Comparison of ENCODE assay signal across 21 cellular contexts in the genomic region with DNA sequence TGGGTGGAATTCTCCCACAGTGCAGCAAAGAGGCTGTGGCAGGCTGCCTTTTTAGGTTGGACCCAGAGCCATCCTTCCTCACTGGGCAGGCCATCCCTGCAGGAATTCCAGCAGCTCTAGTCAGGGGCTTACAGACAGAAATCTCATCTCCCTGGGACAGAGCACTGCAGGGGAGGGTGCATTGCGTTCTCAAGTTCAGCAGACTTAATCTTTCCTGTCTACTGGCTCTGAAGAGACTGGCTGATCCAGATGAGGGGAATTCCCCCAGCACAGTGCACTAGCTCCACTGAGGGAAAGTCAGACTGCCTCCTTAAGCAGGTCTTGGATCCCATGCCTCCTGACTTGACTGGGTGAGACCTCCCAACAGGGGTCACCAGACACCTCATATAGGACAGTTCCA.
"Had no signal": no experiment of that assay in that cellular context is flagged by ENCODE, and none has a peak within 500 bp of the region (broad histone marks: within the 10 kb centered on the region; RNA-seq: fewer than 3 reads in every experiment).

No MANE protein-coding gene starts in this region.

- H3K4me3 Mint-ChIP-seq: activated CD4-positive, alpha-beta T cell treated with anti-CD3 and anti-CD28 coated beads, Interleukin-2, amount 10 ng/mL, durations not matched to agents 7 days and 5 days; activated T-cell treated with anti-CD3 and anti-CD28 coated beads, Interleukin-2, amount 50 U/mL, for 4 hours; nephron progenitor cell; stimulated activated effector memory CD8-positive, alpha-beta T cell treated with anti-CD3 and anti-CD28 coated beads, Interleukin-12 subunit alpha, Interleukin-12 subunit beta, amount 100 ng/mL, for 72 hours had no signal

- H3K4me1 Mint-ChIP-seq: activated CD4-positive, alpha-beta T cell treated with anti-CD3 and anti-CD28 coated beads, Interleukin-2, amount 10 ng/mL, durations not matched to agents 7 days and 5 days; nephron progenitor cell; stimulated activated effector memory CD8-positive, alpha-beta T cell treated with anti-CD3 and anti-CD28 coated beads, Interleukin-12 subunit alpha, Interleukin-12 subunit beta, amount 100 ng/mL, for 72 hours had no signal

- H3K36me3 Mint-ChIP-seq: stimulated activated effector memory CD8-positive, alpha-beta T cell treated with anti-CD3 and anti-CD28 coated beads, Interleukin-12 subunit alpha, Interleukin-12 subunit beta, amount 100 ng/mL, for 72 hours had no signal

- H3K27ac ChIP-seq: breast epithelium, esophagus muscularis mucosa, heart right ventricle, thoracic aorta, upper lobe of left lung had no signal

- DNase-seq: activated CD4-positive, alpha-beta T cell treated with anti-CD3 and anti-CD28 coated beads, Interleukin-2, amount 10 ng/mL, durations not matched to agents 7 days and 5 days; activated CD8-positive, alpha-beta memory T cell treated with anti-CD3 and anti-CD28 coated beads, Interleukin-2, amount 50 U/mL, for 4 hours; activated naive CD4-positive, alpha-beta T cell treated with anti-CD3 and anti-CD28 coated beads, Interleukin-2, amount 50 U/mL, for 16 hours; activated T-cell treated with anti-CD3 and anti-CD28 coated beads, Interleukin-2, amount 50 U/mL, for 4 hours; effector CD4-positive, alpha-beta T cell; heart right ventricle; midbrain; nephron progenitor cell; right cardiac atrium; stimulated activated CD4-positive, alpha-beta T cell treated with anti-CD3 and anti-CD28 coated beads, Interleukin-4, amount 100 ng/mL, for 24 hours; T-helper 1 cell; T-helper 9 cell; upper lobe of left lung had no signal

- H3K4me1 ChIP-seq: breast epithelium, esophagus muscularis mucosa, heart right ventricle, upper lobe of left lung had no signal

- ATAC-seq: activated CD4-positive, CD25-positive, alpha-beta regulatory T cell treated with anti-CD3 and anti-CD28 coated beads, Interleukin-2, amount 50 U/mL, for 24 hours; activated T-cell treated with anti-CD3 and anti-CD28 coated beads, Interleukin-2, amount 50 U/mL, for 4 hours; heart right ventricle; left lobe of liver; right cardiac atrium; stimulated activated effector memory CD8-positive, alpha-beta T cell treated with anti-CD3 and anti-CD28 coated beads, Interleukin-12 subunit alpha, Interleukin-12 subunit beta, amount 100 ng/mL, for 72 hours had no signal

- H3K27ac Mint-ChIP-seq: activated CD4-positive, alpha-beta T cell treated with anti-CD3 and anti-CD28 coated beads, Interleukin-2, amount 10 ng/mL, durations not matched to agents 7 days and 5 days; progenitor cell of endocrine pancreas; stimulated activated effector memory CD8-positive, alpha-beta T cell treated with anti-CD3 and anti-CD28 coated beads, Interleukin-12 subunit alpha, Interleukin-12 subunit beta, amount 100 ng/mL, for 72 hours had no signal

- H3K27me3 ChIP-seq: breast epithelium, esophagus muscularis mucosa, heart right ventricle, upper lobe of left lung had no signal

- H3K36me3 ChIP-seq: breast epithelium, esophagus muscularis mucosa, heart right ventricle, thoracic aorta, upper lobe of left lung had no signal

- H3K9me3 ChIP-seq: thoracic aorta had no signal

- H3K27me3 Mint-ChIP-seq: activated CD4-positive, alpha-beta T cell treated with anti-CD3 and anti-CD28 coated beads, Interleukin-2, amount 10 ng/mL, durations not matched to agents 7 days and 5 days; progenitor cell of endocrine pancreas had no signal

- H3K4me3 ChIP-seq: breast epithelium, esophagus muscularis mucosa, heart right ventricle, lung, thoracic aorta, upper lobe of left lung had no signal
